Comparison of ENCODE assay signal across 8 cellular contexts in genomic region chr16:53945996-53946395, GRCh38.
A peak's percentile ranks its signal among the peaks of the same experiment; 100 is the strongest.
DNase-seq lines count a peak whose midpoint lies in the region; ATAC-seq and TF ChIP-seq lines count a peak whose summit lies in the region.

No MANE protein-coding gene starts in this region.

- no peak overlapping the region for H3K4me3 ChIP-seq in GM06990 (replicated peaks; ENCODE audit: low read depth, low read length)

- TF ChIP-seq CTCF in GM06990 (IDR thresholded peaks at IDR 0.05; ENCODE audit: insufficient read depth, low read length, poor library complexity, severe bottlenecking) (peak; percentile 75), brain (conservative IDR thresholded peaks at IDR 0.05) (peak; percentile 57 to 77)

- peaks cover 12% of the 10 kb centered on the region for H3K36me3 Mint-ChIP-seq in brain

- ATAC-seq in HG02588 (IDR thresholded peaks at IDR 0.05; ENCODE audit: unreplicated experiment) (no peak), HG03139 (IDR thresholded peaks at IDR 0.05; ENCODE audit: unreplicated experiment) (no peak)

- H3K27ac Mint-ChIP-seq in brain, result peak overlapping the region in 1 of 5 experiments; percentile 45

- H3K4me1 Mint-ChIP-seq in brain, result peaks cover 47% of the 10 kb centered on the region

- no peaks in the 10 kb centered on the region for H3K9me3 Mint-ChIP-seq in brain

- H3K27ac ChIP-seq in KOPT-K1 (ENCODE audit: low read depth, low read length, poor library complexity, severe bottlenecking), result peak overlapping the region; percentile 48

- H3K27me3 ChIP-seq in GM06990 (replicated peaks; ENCODE audit: control insufficient read depth, insufficient read depth, low read length), result no peaks in the 10 kb centered on the region

- no peak overlapping the region for H3K4me3 Mint-ChIP-seq in brain

- no peaks in the 10 kb centered on the region for H3K27me3 Mint-ChIP-seq in brain

- no peak for DNase-seq in GM06990 (ENCODE audit: extremely low read depth, insufficient read length)
- DNase-seq in left kidney (ENCODE audit: low read depth, low spot score), result peak; percentile 62
- DNase-seq in activated CD4-positive, CD25-positive, alpha-beta regulatory T cell (lab: John Stamatoyannopoulos, UW), result no peak
- no peak for DNase-seq in NCI-H1930 (lab: John Stamatoyannopoulos, UW)

- H3K36me3 ChIP-seq in GM06990 (ENCODE audit: control insufficient read depth, insufficient read depth, low read length) (no peaks in the 10 kb centered on the region; the same call in 1 of the 2 replicates), KOPT-K1 (ENCODE audit: insufficient read depth, low read length) (peaks cover 4% of the 10 kb centered on the region; the same call in 1 of the 2 replicates)

- no peaks in the 10 kb centered on the region for H3K9me3 ChIP-seq in KOPT-K1 (ENCODE audit: insufficient read depth, low read length, poor library complexity, severe bottlenecking)
